Comparison of ENCODE assay signal across 8 cellular contexts in the genomic region with DNA sequence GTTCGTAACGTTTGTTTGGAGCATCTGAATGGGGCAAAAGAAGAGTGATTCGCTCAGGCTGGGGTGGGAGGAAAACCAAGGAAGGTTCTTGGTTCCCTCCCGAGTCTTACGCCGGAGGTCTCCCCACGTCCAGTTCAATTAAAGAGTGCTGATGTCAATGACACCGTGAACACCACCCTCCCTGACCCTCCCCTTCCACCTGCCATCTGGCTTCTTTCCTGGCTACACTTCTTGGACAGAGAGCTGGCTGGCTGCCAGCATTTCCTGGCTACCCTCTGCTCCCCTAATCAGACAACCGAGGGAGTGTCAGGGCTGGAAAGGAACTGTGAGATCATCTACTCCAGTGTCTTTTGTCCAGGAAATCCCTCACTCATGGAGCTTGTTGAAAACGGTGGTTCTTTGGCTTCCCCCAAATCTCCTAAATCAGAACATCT. TPM values are rescaled to one million over a fixed set of nuclear protein-coding genes. Genes with fewer than 3 reads are reported as not detected.
A peak's percentile ranks its signal among the peaks of the same experiment; 100 is the strongest.
DNase-seq lines count a peak whose midpoint lies in the region; ATAC-seq and TF ChIP-seq lines count a peak whose summit lies in the region.

No MANE protein-coding gene starts in this region.

- H3K9me3 ChIP-seq in HUES48 (ENCODE audit: control insufficient read depth, insufficient read depth, low read length): no peaks in the 10 kb centered on the region
- no peaks in the 10 kb centered on the region for H3K9me3 ChIP-seq in thoracic aorta

- no peak overlapping the region for H3K27ac ChIP-seq in HUES48 (ENCODE audit: low read depth, low read length)
- H3K27ac ChIP-seq in thoracic aorta: no peak overlapping the region

- TF ChIP-seq CTCF in thoracic aorta (IDR thresholded peaks at IDR 0.05): no peak

- peaks cover 11% of the 10 kb centered on the region; the same call in 1 of the 2 replicates for H3K27me3 ChIP-seq in HUES48 (ENCODE audit: control insufficient read depth, insufficient read depth, low read length)
- no peaks in the 10 kb centered on the region for H3K27me3 ChIP-seq in thoracic aorta (replicated peaks; ENCODE audit: insufficient read depth)

- H3K4me1 ChIP-seq in HUES48 (ENCODE audit: control insufficient read depth, insufficient read depth, low read length): no peaks in the 10 kb centered on the region
- no peaks in the 10 kb centered on the region for H3K4me1 ChIP-seq in thoracic aorta (ENCODE audit: control insufficient read depth in 1 of 2, low read depth in 2 of 2)

- no peaks in the 10 kb centered on the region for H3K36me3 ChIP-seq in HUES48 (ENCODE audit: control insufficient read depth, insufficient read depth, low read length)
- H3K36me3 ChIP-seq in thoracic aorta: no peaks in the 10 kb centered on the region

- peak; percentile 99 for ATAC-seq in left ventricle myocardium superior
- ATAC-seq in thoracic aorta (ENCODE audit: insufficient number of reproducible peaks, low FRiP score, low read depth): no peak
- no peak for ATAC-seq in HG02884 (IDR thresholded peaks at IDR 0.05; ENCODE audit: unreplicated experiment)

- H3K9ac ChIP-seq in HUES48 (ENCODE audit: low read depth, low read length): no peak overlapping the region

- peak; percentile 91 for DNase-seq in SK-N-DZ (ENCODE audit: low spot score)
- DNase-seq in left ventricle myocardium superior: peak; percentile 86
- DNase-seq in thoracic aorta (ENCODE audit: low spot score): no peak
- no peak for DNase-seq in NCI-H2107 treated with DMSO at 0.1 percent for 48 hours (lab: John Stamatoyannopoulos, UW; ENCODE audit: unreplicated experiment)
- no peak for DNase-seq in cerebellar nuclear complex (lab: John Stamatoyannopoulos, UW)
- no peak for DNase-seq in OCI-M1 (lab: John Stamatoyannopoulos, UW)

- peak overlapping the region; percentile 38; the same call in 1 of the 2 replicates for H3K4me3 ChIP-seq in HUES48 (ENCODE audit: low read depth, low read length)
- H3K4me3 ChIP-seq in thoracic aorta: peak overlapping the region; percentile 48

- intact Hi-C loops in left ventricle myocardium superior (cut with micrococcal nuclease): no loop called here

RNA-seq across cellular contexts. Expression of gene FFAR4, which starts 24.1 kb away (rescaled TPM):
- polyA plus RNA-seq in SK-N-DZ (2014; cell fraction: cytosol; rRNA removed): not detected in 2 replicates
- not detected in 2 replicates for polyA plus RNA-seq in SK-N-DZ (2014; cell fraction: nucleus; rRNA removed)
- total RNA-seq in left ventricle myocardium superior (0.07 TPM), thoracic aorta (1 to 10 TPM in 1 of 2 donors, not detected in 1; 1.3 TPM)

RNA-seq across cellular contexts. Expression of gene CEP55, which starts 46.0 kb away (rescaled TPM):
- 53.9 and 54.4 TPM in 2 replicates for polyA plus RNA-seq in SK-N-DZ (2014; cell fraction: cytosol; rRNA removed)
- 36.0 and 43.5 TPM in 2 replicates for polyA plus RNA-seq in SK-N-DZ (2014; cell fraction: nucleus; rRNA removed)
- total RNA-seq in left ventricle myocardium superior (0.40 TPM), thoracic aorta (1 to 10 TPM in 1 of 2 donors, not detected in 1; 5.1 TPM)

RNA-seq across cellular contexts. Expression of gene RBP4, which starts 58.7 kb away (rescaled TPM):
- polyA plus RNA-seq in SK-N-DZ (2014; cell fraction: cytosol; rRNA removed): not detected in 2 replicates
- 0.61 TPM in 1 of 2 replicates, not detected in the other for polyA plus RNA-seq in SK-N-DZ (2014; cell fraction: nucleus; rRNA removed)
- total RNA-seq in left ventricle myocardium superior (4.2 TPM), thoracic aorta (10 to 100 TPM; 23.1 to 23.3 TPM)

Comparison
In these comparisons a context has a peak if more than half of its experiments do, and no peak if none do; other contexts are left out.
1. DNase-seq: peak in SK-N-DZ (single experiment) and left ventricle myocardium superior (single experiment); none in thoracic aorta (single experiment), NCI-H2107 treated with DMSO at 0.1 percent for 48 hours (single experiment), cerebellar nuclear complex (0 of 2) and OCI-M1 (single experiment).